Comparison of ENCODE assay signal across 10 cellular contexts in genomic region chrX:1673337-1673736, GRCh38. TPM values are rescaled to one million over a fixed set of nuclear protein-coding genes. Genes with fewer than 3 reads are reported as not detected.
DNase-seq lines count a peak whose midpoint lies in the region; ATAC-seq, FAIRE-seq and TF ChIP-seq lines count a peak whose summit lies in the region.
"Had no signal": no experiment of that assay in that cellular context is flagged by ENCODE, and none has a peak within 500 bp of the region (broad histone marks: within the 10 kb centered on the region; RNA-seq: fewer than 3 reads in every experiment).

No MANE protein-coding gene starts in this region.

- TF ChIP-seq CTCF in D721Med (IDR thresholded peaks at IDR 0.05; ENCODE audit: insufficient read depth, missing control alignments) (peak; percentile 45), foreskin fibroblast (IDR thresholded peaks at IDR 0.05; ENCODE audit: low read depth, low read length) (peak; percentile 61), vagina (IDR thresholded peaks at IDR 0.05) (peak in 1 of 3 experiments; percentile 30)

- H3K4me3 ChIP-seq in foreskin fibroblast (ENCODE audit: low read depth in 1 of 2, low read length in 2 of 2) (no peak overlapping the region), vagina (no peak overlapping the region)

- no peak overlapping the region for H3K27ac ChIP-seq in vagina

- DNase-seq in D721Med (ENCODE audit: insufficient read length, low spot score) (no peak), foreskin fibroblast (no peak), NCI-H510A (lab: John Stamatoyannopoulos, UW) (no peak), vagina (ENCODE audit: extremely low spot score in 2 of 2) (no peak)
- peak; percentile 67 for DNase-seq in activated CD4-positive, alpha-beta T cell treated with anti-CD3 and anti-CD28 coated beads for 48 hours
- peak; percentile 47 for DNase-seq in stimulated activated naive CD8-positive, alpha-beta T cell treated with anti-CD3 and anti-CD28 coated beads, Interleukin-15, Interleukin-2, amounts not matched to agents 100 U/mL and 50 U/mL, for 24 hours

- no peak for FAIRE-seq in D721Med (lab: Jason Lieb, UNC)

- H3K9me3 ChIP-seq in vagina = no peaks in the 10 kb centered on the region

- intact Hi-C loops in vagina (cut with DNase I) = no loop called here

- H3K27me3 ChIP-seq in vagina = no peaks in the 10 kb centered on the region

- no peak for TF ChIP-seq POLR2A in vagina (IDR thresholded peaks at IDR 0.05)

- no peaks in the 10 kb centered on the region for H3K4me1 ChIP-seq in vagina

- ATAC-seq in HG02938 (IDR thresholded peaks at IDR 0.05; ENCODE audit: unreplicated experiment) (peak; percentile 51), GM21447 (IDR thresholded peaks at IDR 0.05; ENCODE audit: unreplicated experiment) (no peak)
- no peak for ATAC-seq in stimulated activated naive CD8-positive, alpha-beta T cell treated with anti-CD3 and anti-CD28 coated beads, Interleukin-15, Interleukin-2, amounts not matched to agents 100 U/mL and 50 U/mL, for 24 hours

- H3K36me3 ChIP-seq in vagina = no peaks in the 10 kb centered on the region

RNA-seq across cellular contexts. Expression of gene ASMT, which starts 58.5 kb away (rescaled TPM):
- not detected for total RNA-seq in vagina
- total RNA-seq: renal cortical epithelial cell; T-helper 2 cell treated with Interferon-gamma antibody and Interleukin-4, amounts not matched to agents 100 ng/mL and 5 ng/mL, for 36 hours had no signal

Comparison
In these comparisons a context has a peak if more than half of its experiments do, and no peak if none do; other contexts are left out.
1. DNase-seq: peak in activated CD4-positive, alpha-beta T cell treated with anti-CD3 and anti-CD28 coated beads for 48 hours (single experiment) and stimulated activated naive CD8-positive, alpha-beta T cell treated with anti-CD3 and anti-CD28 coated beads, Interleukin-15, Interleukin-2, amounts not matched to agents 100 U/mL and 50 U/mL, for 24 hours (single experiment); none in D721Med (single experiment), foreskin fibroblast (0 of 2), NCI-H510A (single experiment) and vagina (0 of 2).